ENCODE assay signal across 23 cellular contexts in the genomic region with DNA sequence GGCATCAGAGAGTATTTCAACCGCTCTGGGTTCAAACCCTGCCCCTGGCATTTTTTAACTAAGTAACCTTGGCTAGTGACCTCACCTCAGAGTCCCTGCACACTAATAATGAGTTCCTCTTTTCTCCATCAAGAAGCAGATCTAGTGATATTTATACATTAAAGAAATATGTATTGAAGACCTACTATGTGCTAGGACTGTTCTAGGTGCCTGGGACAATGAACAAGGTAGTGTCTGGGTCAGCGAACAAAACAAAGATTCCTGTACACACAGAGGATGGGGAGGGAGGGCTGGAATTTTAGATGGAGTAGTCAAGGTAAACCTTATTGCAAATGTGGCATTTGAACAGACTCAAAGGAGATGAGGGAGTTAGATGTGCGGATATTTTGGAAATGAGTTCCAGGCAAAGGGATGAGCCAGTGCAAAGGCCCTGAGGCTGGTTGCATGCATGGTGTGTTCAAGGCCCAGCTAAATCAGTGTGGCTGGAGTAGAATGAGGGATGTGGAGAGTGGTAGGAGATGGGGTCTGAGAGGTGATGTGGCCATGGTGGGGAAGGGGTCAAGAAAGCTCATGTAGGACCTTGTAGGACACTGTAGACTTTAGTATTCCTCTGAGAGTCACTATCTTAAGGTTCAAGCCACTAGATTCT.
"Had no signal": no experiment of that assay in that cellular context is flagged by ENCODE, and none has a peak within 500 bp of the region (broad histone marks: within the 10 kb centered on the region; RNA-seq: fewer than 3 reads in every experiment).

No MANE protein-coding gene starts in this region.

- H3K4me1 ChIP-seq: adrenal gland had no signal

- H3K4me3 Mint-ChIP-seq: activated B cell treated with CpG ODN at 0.5 μM for 24 hours; activated CD4-positive, alpha-beta T cell treated with anti-CD3 and anti-CD28 coated beads, Interleukin-2, amount 10 ng/mL, durations not matched to agents 24 days and 14 days; activated naive CD8-positive, alpha-beta T cell treated with anti-CD3 and anti-CD28 coated beads, Interleukin-2, amount 10 ng/mL, durations not matched to agents 7 days and 5 days; T-helper 17 cell had no signal

- H3K36me3 ChIP-seq: adrenal gland, breast epithelium had no signal

- H3K9me3 Mint-ChIP-seq: activated B cell treated with CpG ODN at 0.5 μM for 24 hours; activated CD4-positive, alpha-beta T cell treated with anti-CD3 and anti-CD28 coated beads, Interleukin-2, amount 10 ng/mL, durations not matched to agents 24 days and 14 days; activated naive CD8-positive, alpha-beta T cell treated with anti-CD3 and anti-CD28 coated beads, Interleukin-2, amount 10 ng/mL, durations not matched to agents 7 days and 5 days had no signal

- H3K4me3 ChIP-seq: adrenal gland, breast epithelium had no signal

- H3K36me3 Mint-ChIP-seq: activated naive CD8-positive, alpha-beta T cell treated with anti-CD3 and anti-CD28 coated beads, Interleukin-2, amount 10 ng/mL, durations not matched to agents 7 days and 5 days had no signal

- DNase-seq: activated B cell treated with CpG ODN at 0.5 μM for 24 hours; activated CD4-positive, alpha-beta T cell treated with anti-CD3 and anti-CD28 coated beads for 1 hour; activated CD4-positive, alpha-beta T cell treated with anti-CD3 and anti-CD28 coated beads, Interleukin-2, amount 10 ng/mL, durations not matched to agents 24 days and 14 days; activated CD4-positive, alpha-beta T cell treated with anti-CD3 and anti-CD28 coated beads, Interleukin-2, amount 50 U/mL, for 48 hours; activated naive CD4-positive, alpha-beta T cell treated with anti-CD3 and anti-CD28 coated beads, Interleukin-2, amount 50 U/mL, for 16 hours; activated naive CD8-positive, alpha-beta T cell treated with anti-CD3 and anti-CD28 coated beads, Interleukin-2, amount 10 ng/mL, durations not matched to agents 7 days and 5 days; adrenal gland; anterior cingulate cortex; central memory CD4-positive, alpha-beta T cell; Kasumi-1; MV-4-11; NCI-H1092 treated with DMSO at 0.1 percent for 48 hours; NCI-H1417 treated with DMSO at 0.1 percent for 48 hours; NCI-H1694; NCI-H2029; NCI-H2107; NCI-H226; NCI-H526 treated with DMSO at 0.1 percent for 48 hours; NCI-H82; SIG-M5; T-helper 17 cell; T-helper 9 cell had no signal

- H3K4me1 Mint-ChIP-seq: activated B cell treated with CpG ODN at 0.5 μM for 24 hours; activated CD4-positive, alpha-beta T cell treated with anti-CD3 and anti-CD28 coated beads, Interleukin-2, amount 10 ng/mL, durations not matched to agents 24 days and 14 days; activated naive CD8-positive, alpha-beta T cell treated with anti-CD3 and anti-CD28 coated beads, Interleukin-2, amount 10 ng/mL, durations not matched to agents 7 days and 5 days had no signal

- ATAC-seq: T-helper 17 cell had no signal

- H3K9me3 ChIP-seq: adrenal gland, breast epithelium had no signal

- H3K27ac ChIP-seq: adrenal gland had no signal

- H3K27me3 ChIP-seq: adrenal gland, breast epithelium had no signal

- H3K27ac Mint-ChIP-seq: activated B cell treated with CpG ODN at 0.5 μM for 24 hours; activated CD4-positive, alpha-beta T cell treated with anti-CD3 and anti-CD28 coated beads, Interleukin-2, amount 10 ng/mL, durations not matched to agents 24 days and 14 days; activated naive CD8-positive, alpha-beta T cell treated with anti-CD3 and anti-CD28 coated beads, Interleukin-2, amount 10 ng/mL, durations not matched to agents 7 days and 5 days; T-helper 17 cell had no signal
